ENCODE assay signal across 8 cellular contexts in genomic region chr12:122500685-122501488, GRCh38. TPM values are rescaled to one million over a fixed set of nuclear protein-coding genes. Genes with fewer than 3 reads are reported as not detected.
DNase-seq lines count a peak whose midpoint lies in the region; ATAC-seq and TF ChIP-seq lines count a peak whose summit lies in the region.

TSS of gene ZCCHC8 (minus strand) at chr12:122500932. CDS start at chr12:122500840, 92 bp downstream.

- POLR2A ChIA-PET in PC-3 (lab: Charles Lee; ENCODE audit: unreplicated experiment) = interaction anchor here (0.6 to 1.5 kb wide), 9 partner anchors 12 to 1971 kb away, joined by 3 to 5 read pairs (median 3); partner anchors contain the start of genes HCAR1, KNTC1 and RSRC2

- peak within 1 kb of the TSS; percentile 92 for H3K4me2 ChIP-seq in PC-3 (ENCODE audit: low read length)

- H3K36me3 ChIP-seq in PC-3 (ENCODE audit: low read depth, low read length) = peaks cover 29% of the 10 kb centered on the region

- peak within 1 kb of the TSS; percentile 79 for H3K27ac ChIP-seq in PC-3 (ENCODE audit: low read length)
- peak within 1 kb of the TSS; percentile 98 for H3K27ac ChIP-seq in epithelial cell of prostate

- TF ChIP-seq EP300 in Ishikawa (IDR thresholded peaks at IDR 0.05; ENCODE audit: borderline replicate concordance) = no peak; the same call in 1 of the 2 replicates

- H2AFZ ChIP-seq in PC-3 (ENCODE audit: low read length) = peak within 1 kb of the TSS; percentile 86

- H3K27me3 ChIP-seq in PC-3 (ENCODE audit: low read length) = no peaks in the 10 kb centered on the region

- CTCF ChIA-PET in PC-3 (lab: Charles Lee) = interaction anchor here (1.5 kb wide), 1 partner anchor 101 kb away, joined by 8 read pairs; no protein-coding TSS in a partner anchor

- no peak for TF ChIP-seq RAD21 in Ishikawa (IDR thresholded peaks at IDR 0.05; ENCODE audit: low read depth)

- peak; percentile 88 for ATAC-seq in GM21576 (IDR thresholded peaks at IDR 0.05; ENCODE audit: unreplicated experiment)
- ATAC-seq in PC-3 = peak; percentile 94

- no peaks in the 10 kb centered on the region for H4K20me1 ChIP-seq in PC-3 (ENCODE audit: low read length)

- intact Hi-C loops in PC-3 (cut with micrococcal nuclease) = loop anchor here (1.0 kb wide), 2 partner anchors 26 to 101 kb away; partner anchors contain the start of gene KNTC1

- peak within 1 kb of the TSS; percentile 83 for H3K4me3 ChIP-seq in PC-3 (ENCODE audit: low read length)

- peak; percentile 35; the same call in 1 of the 2 replicates for TF ChIP-seq CTCF in PC-3 (conservative IDR thresholded peaks at IDR 0.05; ENCODE audit: low read depth, low read length)

- no peaks in the 10 kb centered on the region for H3K9me2 ChIP-seq in PC-3 (replicated peaks; ENCODE audit: low read length)

- H3K9me3 ChIP-seq in PC-3 (ENCODE audit: low read length) = no peaks in the 10 kb centered on the region

- peaks cover 19% of the 10 kb centered on the region for H3K4me1 ChIP-seq in PC-3 (ENCODE audit: insufficient read depth, low read length)

- peak; percentile 99 for DNase-seq in DMS53 (lab: John Stamatoyannopoulos, UW)
- DNase-seq in PC-3 = peak; percentile 99
- peak; percentile 95 for DNase-seq in activated T-cell treated with anti-CD3 and anti-CD28 coated beads for 48 hours (ENCODE audit: low read depth)
- DNase-seq in epithelial cell of prostate (ENCODE audit: low read depth, low spot score) = peak; percentile 93
- DNase-seq in mucosa of gallbladder (ENCODE audit: low spot score) = peak; percentile 97
- DNase-seq in stimulated activated CD8-positive, alpha-beta memory T cell treated with anti-CD3 and anti-CD28 coated beads, Interleukin-4, amount 100 ng/mL, for 4 hours (ENCODE audit: low read depth in 2 of 2, low spot score in 1 of 2) = peak; percentile 90 to 92

- TSS peak; percentile 79 for BruUV-seq in PC-3 (replicated peaks; lab: Mats Ljungman, UMichigan)

- peaks cover 46% of the 10 kb centered on the region for H3K79me2 ChIP-seq in PC-3 (ENCODE audit: low read length)

- H3K9ac ChIP-seq in PC-3 (ENCODE audit: low read length) = peak within 1 kb of the TSS; percentile 90

- peaks cover 24% of the 10 kb centered on the region for H3F3A ChIP-seq in PC-3 (ENCODE audit: low read length, unreplicated experiment)

TF ChIP-seq in Ishikawa, 13 proteins besides CTCF, POLR2A, EP300 and RAD21:
- peak; percentile 64 for TF ChIP-seq TEAD4 (IDR thresholded peaks at IDR 0.05)
- no peak for TF ChIP-seq EGR1 (IDR thresholded peaks at IDR 0.05)
- peak; percentile 10; the same call in 1 of the 2 replicates for TF ChIP-seq MAX (IDR thresholded peaks at IDR 0.05)
- peak; percentile 93 for TF ChIP-seq FOXM1 (IDR thresholded peaks at IDR 0.05; ENCODE audit: borderline replicate concordance, low read depth)
- TF ChIP-seq TAF1 (IDR thresholded peaks at IDR 0.05; ENCODE audit: low read depth) = peak; percentile 80
- no peak for TF ChIP-seq REST (IDR thresholded peaks at IDR 0.05; ENCODE audit: low read depth)
- peak; percentile 53; the same call in 1 of the 2 replicates for TF ChIP-seq USF1 (IDR thresholded peaks at IDR 0.05)
- TF ChIP-seq YY1 (IDR thresholded peaks at IDR 0.05; ENCODE audit: low read depth) = peak; percentile 85
- TF ChIP-seq TCF12 (IDR thresholded peaks at IDR 0.05; ENCODE audit: low read depth) = peak; percentile 68; the same call in 1 of the 2 replicates
- TF ChIP-seq ZBTB7A (IDR thresholded peaks at IDR 0.05; ENCODE audit: low read depth) = no peak
- peak; percentile 58; the same call in 1 of the 2 replicates for TF ChIP-seq CREB1 (IDR thresholded peaks at IDR 0.05; ENCODE audit: low read depth)
- no peak for TF ChIP-seq NFIC (IDR thresholded peaks at IDR 0.05)

RNA-seq across cellular contexts. Expression of gene ZCCHC8, which starts in this region (rescaled TPM):
- total RNA-seq in PC-3 (2014; rRNA removed) (14.4 and 15.0 TPM in 2 replicates), mucosa of gallbladder (19.0 TPM)

Comparison
In these comparisons a context has a peak if more than half of its experiments do, and no peak if none do; other contexts are left out.
1. Peak in every context shown above with its lines: DNase-seq, ATAC-seq, H3K4me3 ChIP-seq and H3K27ac ChIP-seq.